ENCODE assay signal across 23 cellular contexts in the genomic region with DNA sequence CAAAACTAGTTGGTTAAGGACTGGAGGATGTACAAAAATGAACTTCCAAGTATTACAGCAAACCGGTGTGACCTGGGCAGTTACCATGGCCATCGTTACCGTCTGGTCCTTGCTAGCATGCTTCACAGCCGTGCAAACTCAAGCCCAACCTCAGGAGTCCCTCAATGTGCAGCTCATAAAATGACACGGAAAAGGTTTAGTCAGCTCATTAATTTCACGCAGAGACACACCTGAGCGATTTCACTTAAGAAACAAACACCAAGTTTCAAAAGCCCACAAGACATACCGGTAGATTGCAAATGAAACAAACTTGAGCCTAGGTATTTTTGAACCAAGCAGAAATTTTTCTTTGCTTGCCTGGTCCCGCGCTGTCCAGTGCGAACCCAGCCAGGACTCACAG.
DNase-seq lines count a peak whose midpoint lies in the region; TF ChIP-seq lines count a peak whose summit lies in the region.
"Had no signal": no experiment of that assay in that cellular context is flagged by ENCODE, and none has a peak within 500 bp of the region (broad histone marks: within the 10 kb centered on the region; RNA-seq: fewer than 3 reads in every experiment).

No MANE protein-coding gene starts in this region.

- H3K27ac ChIP-seq in parathyroid adenoma: no peak overlapping the region
- H3K27ac ChIP-seq: 22Rv1; BLaER1 treated with 17β-estradiol and CSF1 and Interleukin-3, amounts not matched to agents 10 nM and 100 nM had no signal

- CTCF ChIA-PET in activated CD4-positive, alpha-beta T cell treated with anti-CD3 and anti-CD28 coated beads, Interleukin-2, amount 10 ng/mL, durations not matched to agents 7 days and 5 days (lab: Charles Lee): no interaction called here

- peaks cover 4% of the 10 kb centered on the region for H3K27me3 Mint-ChIP-seq in activated CD4-positive, alpha-beta T cell treated with anti-CD3 and anti-CD28 coated beads, Interleukin-2, amount 10 ng/mL, durations not matched to agents 7 days and 5 days
- no peaks in the 10 kb centered on the region for H3K27me3 Mint-ChIP-seq in brain
- H3K27me3 Mint-ChIP-seq: CD4-positive, alpha-beta T cell had no signal

- H3K9me3 ChIP-seq in parathyroid adenoma (ENCODE audit: control insufficient read depth, low read length): no peaks in the 10 kb centered on the region
- no peaks in the 10 kb centered on the region for H3K9me3 ChIP-seq in MG63
- H3K9me3 ChIP-seq: BE2C; BLaER1 treated with 17β-estradiol and CSF1 and Interleukin-3, amounts not matched to agents 10 nM and 100 nM; HAP-1 had no signal

- H3K9me3 Mint-ChIP-seq in activated CD4-positive, alpha-beta T cell treated with anti-CD3 and anti-CD28 coated beads, Interleukin-2, amount 10 ng/mL, durations not matched to agents 7 days and 5 days: no peaks in the 10 kb centered on the region
- no peaks in the 10 kb centered on the region for H3K9me3 Mint-ChIP-seq in brain
- H3K9me3 Mint-ChIP-seq: CD14-positive monocyte; CD4-positive, alpha-beta T cell; CD8-positive, alpha-beta memory T cell; GM23338; HFFc6 had no signal

- H3K36me3 Mint-ChIP-seq in activated CD4-positive, alpha-beta T cell treated with anti-CD3 and anti-CD28 coated beads, Interleukin-2, amount 10 ng/mL, durations not matched to agents 7 days and 5 days (ENCODE audit: low read depth): no peaks in the 10 kb centered on the region
- peaks cover 18% of the 10 kb centered on the region for H3K36me3 Mint-ChIP-seq in brain
- H3K36me3 Mint-ChIP-seq: CD8-positive, alpha-beta memory T cell had no signal

- no peak for DNase-seq in activated CD4-positive, alpha-beta T cell treated with anti-CD3 and anti-CD28 coated beads, Interleukin-2, amount 10 ng/mL, durations not matched to agents 7 days and 5 days
- DNase-seq in activated CD4-positive, alpha-beta T cell treated with anti-CD3 and anti-CD28 coated beads, Interleukin-2, amount 50 U/mL, for 48 hours: no peak
- peak; percentile 25 for DNase-seq in kidney tubule cell (ENCODE audit: low spot score)
- no peak for DNase-seq in MG63
- no peak for DNase-seq in NCI-H2171 treated with DMSO at 0.1 percent for 48 hours (lab: John Stamatoyannopoulos, UW)
- no peak for DNase-seq in NCI-H146 treated with DMSO at 0.1 percent for 48 hours (lab: John Stamatoyannopoulos, UW; ENCODE audit: unreplicated experiment)
- DNase-seq: AML-193; BE2C; CD4-positive, alpha-beta T cell; CD8-positive, alpha-beta memory T cell; DMS 273 treated with DMSO at 0.1 percent for 48 hours; DMS79; EL; GDM1; HFFc6 had no signal

- no peak overlapping the region for H3K4me3 Mint-ChIP-seq in activated CD4-positive, alpha-beta T cell treated with anti-CD3 and anti-CD28 coated beads, Interleukin-2, amount 10 ng/mL, durations not matched to agents 7 days and 5 days
- H3K4me3 Mint-ChIP-seq in brain: no peak overlapping the region
- H3K4me3 Mint-ChIP-seq: CD4-positive, alpha-beta T cell; CD8-positive, alpha-beta memory T cell; GM23338; HFFc6 had no signal

- H3K4me3 ChIP-seq in parathyroid adenoma (ENCODE audit: low read depth, low read length) (no peak overlapping the region), MG63 (no peak overlapping the region)
- H3K4me3 ChIP-seq: BLaER1 treated with 17β-estradiol and CSF1 and Interleukin-3, amounts not matched to agents 10 nM and 100 nM; GM12878; GM23338; HAP-1 had no signal

- H3K79me2 ChIP-seq in parathyroid adenoma: no peaks in the 10 kb centered on the region

- H3K4me1 ChIP-seq in parathyroid adenoma: no peaks in the 10 kb centered on the region
- H3K4me1 ChIP-seq: HAP-1 had no signal

- peaks cover 6% of the 10 kb centered on the region for H3K4me1 Mint-ChIP-seq in activated CD4-positive, alpha-beta T cell treated with anti-CD3 and anti-CD28 coated beads, Interleukin-2, amount 10 ng/mL, durations not matched to agents 7 days and 5 days
- peaks cover 39% of the 10 kb centered on the region for H3K4me1 Mint-ChIP-seq in brain
- H3K4me1 Mint-ChIP-seq: CD14-positive monocyte had no signal

- POLR2A ChIA-PET in activated CD4-positive, alpha-beta T cell treated with anti-CD3 and anti-CD28 coated beads, Interleukin-2, amount 10 ng/mL, durations not matched to agents 7 days and 5 days (lab: Charles Lee): no interaction called here

- H3K4me2 ChIP-seq in parathyroid adenoma (ENCODE audit: low read length): peak overlapping the region; percentile 48
- H3K4me2 ChIP-seq: GM23338 had no signal

- TF ChIP-seq CTCF in brain (conservative IDR thresholded peaks at IDR 0.05) (no peak), parathyroid adenoma (IDR thresholded peaks at IDR 0.05) (no peak)

- peak overlapping the region; percentile 3 for H3K27ac Mint-ChIP-seq in activated CD4-positive, alpha-beta T cell treated with anti-CD3 and anti-CD28 coated beads, Interleukin-2, amount 10 ng/mL, durations not matched to agents 7 days and 5 days
- peak overlapping the region in 3 of 5 experiments; percentile 10 to 58 (median 31) for H3K27ac Mint-ChIP-seq in brain
- H3K27ac Mint-ChIP-seq: CD14-positive monocyte; CD4-positive, alpha-beta T cell; GM23338; HFFc6 had no signal

- no peaks in the 10 kb centered on the region for H3K36me3 ChIP-seq in parathyroid adenoma (ENCODE audit: control insufficient read depth, insufficient read depth, low read length)
- H3K36me3 ChIP-seq in MG63: no peaks in the 10 kb centered on the region
- H3K36me3 ChIP-seq: BE2C; BLaER1 treated with 17β-estradiol and CSF1 and Interleukin-3, amounts not matched to agents 10 nM and 100 nM; HAP-1 had no signal

- no peak overlapping the region for H2AFZ ChIP-seq in parathyroid adenoma
- H2AFZ ChIP-seq: GM23338 had no signal

- H3K9ac ChIP-seq in parathyroid adenoma: no peak overlapping the region
- H3K9ac ChIP-seq: BLaER1 treated with 17β-estradiol and CSF1 and Interleukin-3, amounts not matched to agents 10 nM and 100 nM had no signal

- H3K27me3 ChIP-seq in parathyroid adenoma (ENCODE audit: control insufficient read depth, insufficient read depth, low read length) (no peaks in the 10 kb centered on the region), MG63 (no peaks in the 10 kb centered on the region)
- H3K27me3 ChIP-seq: BE2C; BLaER1 treated with 17β-estradiol and CSF1 and Interleukin-3, amounts not matched to agents 10 nM and 100 nM had no signal
